In genomic region chr1:111842411-111842810, GRCh38 we compare ENCODE assay signal across 22 cellular contexts.
"Had no signal": no experiment of that assay in that cellular context is flagged by ENCODE, and none has a peak within 500 bp of the region (broad histone marks: within the 10 kb centered on the region; RNA-seq: fewer than 3 reads in every experiment).

No MANE protein-coding gene starts in this region.

- ATAC-seq: Panc1, PC-3, SK-N-SH treated with all-trans-retinoic acid at 6 μM for 48 hours had no signal

- DNase-seq: KBM-7; MV-4-11; NCI-H1048; NCI-H1105; NCI-H1417; NCI-H1436 treated with DMSO at 0.1 percent for 48 hours; NCI-H1694 treated with DMSO at 0.1 percent for 48 hours; NCI-H1930; NCI-H2081; NCI-H2107; NCI-H2171; NCI-H226; NCI-H524; NCI-H526 treated with DMSO at 0.1 percent for 48 hours; NCI-H748 treated with DMSO at 0.1 percent for 48 hours; NK-92 treated with Interleukin-12 subunit alpha and Interleukin-12 subunit beta, amount 100 ng/mL, for 24 hours; PC-3; SHP77 treated with DMSO at 0.1 percent for 48 hours; SJCRH30 had no signal

- H3K27ac ChIP-seq: RWPE1, SJCRH30 had no signal
